1 cellular context compared by ENCODE assay signal in genomic region chr4:38523524-38524448, GRCh38.
TF ChIP-seq lines count a peak whose summit lies in the region.

No MANE protein-coding gene starts in this region.

TF ChIP-seq in K562, 482 proteins besides CTCF, POLR2A, EP300 and RAD21 (continued from another document and continues in another):
- TF ChIP-seq ZKSCAN8 (CRISPR knock-in tag; IDR thresholded peaks at IDR 0.05) (no peak), MBD2 (IDR thresholded peaks at IDR 0.05; ENCODE audit: borderline replicate concordance, low read depth) (no peak), PBX2 (CRISPR knock-in tag; IDR thresholded peaks at IDR 0.05; ENCODE audit: low read depth) (no peak), PBX2 (tag; conservative IDR thresholded peaks at IDR 0.05; ENCODE audit: low read depth) (no peak), KHSRP (IDR thresholded peaks at IDR 0.05) (peak; percentile 50; the same call in 1 of the 2 replicates), BACH1 (tag; IDR thresholded peaks at IDR 0.05) (peak; percentile 86), MNT (conservative IDR thresholded peaks at IDR 0.05) (0 out of 4 replicates have a peak, but pooled peaks of 1 of the 2 experiments have one; percentile 26), FOXP4 (CRISPR knock-in tag; IDR thresholded peaks at IDR 0.05; ENCODE audit: borderline replicate concordance) (no peak), OTX1 (CRISPR knock-in tag; IDR thresholded peaks at IDR 0.05) (no peak), NFE2 (IDR thresholded peaks at IDR 0.05; ENCODE audit: low read depth) (peak; percentile 81), MLLT1 (IDR thresholded peaks at IDR 0.05) (no peak), ZBTB1 (CRISPR knock-in tag; IDR thresholded peaks at IDR 0.05; ENCODE audit: borderline replicate concordance, low read depth) (no peak), RBM15 (IDR thresholded peaks at IDR 0.05; ENCODE audit: insufficient read depth, low read length) (no peak), ZNF124 (CRISPR knock-in tag; IDR thresholded peaks at IDR 0.05) (no peak), ZNF395 (CRISPR knock-in tag; IDR thresholded peaks at IDR 0.05) (peak; percentile 92), DDX20 (tag; IDR thresholded peaks at IDR 0.05; ENCODE audit: low read depth) (0 out of 2 replicates have a peak, but pooled peaks have one; percentile 30), HDAC2 (IDR thresholded peaks at IDR 0.05) (no peak), ZNF146 (CRISPR knock-in tag; IDR thresholded peaks at IDR 0.05; ENCODE audit: unreplicated experiment) (no peak), ATF2 (CRISPR knock-in tag; IDR thresholded peaks at IDR 0.05) (no peak), PML (IDR thresholded peaks at IDR 0.05; ENCODE audit: low read length) (peak; percentile 33; the same call in 1 of the 2 replicates), USF1 (CRISPR knock-in tag; IDR thresholded peaks at IDR 0.05) (no peak), ZNF280A (IDR thresholded peaks at IDR 0.05; ENCODE audit: low read depth, partially characterized antibody) (no peak), HCFC1 (IDR thresholded peaks at IDR 0.05; ENCODE audit: low read depth, low read length) (no peak), NUFIP1 (IDR thresholded peaks at IDR 0.05; ENCODE audit: partially characterized antibody) (no peak), THRB (CRISPR knock-in tag; conservative IDR thresholded peaks at IDR 0.05) (no peak), RNF219 (CRISPR knock-in tag; IDR thresholded peaks at IDR 0.05) (no peak), ZNF23 (CRISPR knock-in tag; IDR thresholded peaks at IDR 0.05) (no peak), U2AF2 (optimal IDR thresholded peaks at IDR 0.05; ENCODE audit: low read depth, low read length) (no peak), ZFP91 (CRISPR knock-in tag; IDR thresholded peaks at IDR 0.05) (peak; percentile 74; the same call in 1 of the 2 replicates), NR3C1 (CRISPR knock-in tag; IDR thresholded peaks at IDR 0.05) (no peak), ZNF311 (CRISPR knock-in tag; IDR thresholded peaks at IDR 0.05) (no peak), SIN3A (IDR thresholded peaks at IDR 0.05; ENCODE audit: borderline replicate concordance in 2 of 2, control insufficient read depth in 1 of 2, low read depth in 2 of 2, low read length in 2 of 2) (no peak), ZNF740 (CRISPR knock-in tag; IDR thresholded peaks at IDR 0.05) (no peak), ZNF740 (tag; IDR thresholded peaks at IDR 0.05) (no peak), MEF2D (tag; conservative IDR thresholded peaks at IDR 0.05; ENCODE audit: low read depth) (0 out of 2 replicates have a peak, but pooled peaks have one; percentile 23), ZNF584 (CRISPR knock-in tag; IDR thresholded peaks at IDR 0.05; ENCODE audit: low read depth) (peak; percentile 79), CREB3 (tag; conservative IDR thresholded peaks at IDR 0.05; ENCODE audit: low read depth) (peak; percentile 65; the same call in 1 of the 2 replicates), POLR2AphosphoS2 (IDR thresholded peaks at IDR 0.05; ENCODE audit: low read length) (no peak), RHOXF2B (CRISPR knock-in tag; conservative IDR thresholded peaks at IDR 0.05) (no peak)
